In the genomic region with DNA sequence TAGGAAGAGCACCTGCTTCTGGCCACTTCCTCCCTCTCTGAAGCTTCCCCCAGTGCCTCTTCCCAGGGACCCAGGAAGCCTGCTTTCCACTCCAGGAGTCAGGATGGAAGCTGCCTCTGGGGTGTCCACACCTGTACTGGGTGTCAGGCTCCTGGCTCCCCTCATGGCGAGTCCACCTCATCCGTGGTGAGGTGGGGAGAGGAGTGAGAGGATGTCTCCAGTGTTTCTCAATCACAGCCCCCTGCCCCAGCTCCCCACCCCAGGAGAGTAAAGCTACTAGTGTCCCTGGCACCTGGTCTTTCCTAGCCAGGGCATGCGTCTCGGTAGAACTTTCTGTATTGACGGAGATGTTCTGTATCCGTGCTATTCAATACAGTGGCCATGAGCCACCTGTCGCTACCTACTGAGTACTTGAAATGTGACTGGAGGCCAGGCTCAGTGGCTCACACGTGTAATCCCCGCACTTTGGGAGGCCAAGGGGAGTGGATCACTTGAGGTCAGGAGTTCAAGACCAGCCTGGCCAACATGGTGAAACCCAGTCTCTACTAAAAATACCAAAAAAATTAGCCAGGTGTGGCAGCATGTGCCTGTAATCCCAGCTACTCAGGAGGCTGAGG, we compare ENCODE assay signal across 22 cellular contexts.
DNase-seq lines count a peak whose midpoint lies in the region; ATAC-seq and TF ChIP-seq lines count a peak whose summit lies in the region.
"Had no signal": no experiment of that assay in that cellular context is flagged by ENCODE, and none has a peak within 500 bp of the region (broad histone marks: within the 10 kb centered on the region; RNA-seq: fewer than 3 reads in every experiment).

No MANE protein-coding gene starts in this region.

- H3K36me3 ChIP-seq in BLaER1, result no peaks in the 10 kb centered on the region
- H3K36me3 ChIP-seq in RWPE2 (ENCODE audit: low read depth), result no peaks in the 10 kb centered on the region
- H3K36me3 ChIP-seq in suprapubic skin, result no peaks in the 10 kb centered on the region

- no peak for TF ChIP-seq EP300 in suprapubic skin (IDR thresholded peaks at IDR 0.05)

- 96% methylated on average over 9 of the region's 9 CpGs for WGBS in suprapubic skin

- TF ChIP-seq CTCF in RWPE2 (IDR thresholded peaks at IDR 0.05; ENCODE audit: poor library complexity, severe bottlenecking) (no peak), suprapubic skin (IDR thresholded peaks at IDR 0.05) (no peak)

- no peak for TF ChIP-seq POLR2A in suprapubic skin (IDR thresholded peaks at IDR 0.05)

- H3K27me3 ChIP-seq in BLaER1 (no peaks in the 10 kb centered on the region), RWPE2 (ENCODE audit: insufficient read depth, poor library complexity, severe bottlenecking) (no peaks in the 10 kb centered on the region), suprapubic skin (no peaks in the 10 kb centered on the region)

- H3K4me3 ChIP-seq in BLaER1 (no peak overlapping the region), RWPE2 (ENCODE audit: severe bottlenecking) (no peak overlapping the region), suprapubic skin (no peak overlapping the region)
- H3K4me3 ChIP-seq: lung, smooth muscle cell had no signal

- H3K27ac ChIP-seq in BLaER1 (peak overlapping the region; percentile 96), RWPE2 (ENCODE audit: poor library complexity, severe bottlenecking) (peak overlapping the region; percentile 49), suprapubic skin (peak overlapping the region; percentile 89)

- no peaks in the 10 kb centered on the region for H4K20me1 ChIP-seq in BLaER1

- peak overlapping the region; percentile 87 for H3K4me2 ChIP-seq in BLaER1

- ATAC-seq in RWPE2 (ENCODE audit: low read depth) (no peak), HG02759 (IDR thresholded peaks at IDR 0.05; ENCODE audit: unreplicated experiment) (no peak), GM21381 (IDR thresholded peaks at IDR 0.05; ENCODE audit: unreplicated experiment) (no peak)
- ATAC-seq: effector memory CD8-positive, alpha-beta T cell; HepG2; stimulated activated memory B cell treated with anti-CD40 and anti-IgM and Interleukin-4, amounts not matched to agents 10 μg/mL and 1 μg/mL and 100 μg/mL, for 72 hours had no signal

- no peaks in the 10 kb centered on the region for H3K9me3 ChIP-seq in BLaER1
- no peaks in the 10 kb centered on the region for H3K9me3 ChIP-seq in RWPE2 (ENCODE audit: severe bottlenecking)
- no peaks in the 10 kb centered on the region for H3K9me3 ChIP-seq in suprapubic skin

- H3K4me1 ChIP-seq in BLaER1 (peaks cover 82% of the 10 kb centered on the region), RWPE2 (ENCODE audit: insufficient read depth, poor library complexity, severe bottlenecking) (peaks cover 10% of the 10 kb centered on the region), suprapubic skin (peaks cover 76% of the 10 kb centered on the region)

- H3K9ac ChIP-seq in BLaER1, result peak overlapping the region; percentile 86; the same call in 1 of the 2 replicates

- DNase-seq in RWPE2 (ENCODE audit: low spot score), result no peak
- peak; percentile 50 for DNase-seq in islet precursor cell
- no peak for DNase-seq in suprapubic skin (ENCODE audit: low spot score in 2 of 2)
- no peak for DNase-seq in activated T-cell treated with anti-CD3 and anti-CD28 coated beads for 4 hours
- no peak for DNase-seq in stimulated activated CD4-positive, alpha-beta T cell treated with anti-CD3 and anti-CD28 coated beads, Interleukin-1b, Interleukin-23, amount 100 ng/mL, for 48 hours
- DNase-seq: activated CD4-positive, alpha-beta T cell treated with anti-CD3 and anti-CD28 coated beads for 48 hours; activated naive CD4-positive, alpha-beta T cell treated with Interleukin-2 at 50 U/mL for 16 hours; activated T-cell treated with anti-CD3 and anti-CD28 coated beads, Interleukin-2, amount 50 U/mL, for 48 hours; effector memory CD8-positive, alpha-beta T cell; foreskin melanocyte; NCI-H1105; NCI-H2081; NCI-H82; RPMI8226; stimulated activated CD4-positive, alpha-beta T cell treated with anti-CD3 and anti-CD28 coated beads, Interleukin-4, amount 100 ng/mL, for 1 hour had no signal
